25 cellular contexts compared by ENCODE assay signal in the genomic region with DNA sequence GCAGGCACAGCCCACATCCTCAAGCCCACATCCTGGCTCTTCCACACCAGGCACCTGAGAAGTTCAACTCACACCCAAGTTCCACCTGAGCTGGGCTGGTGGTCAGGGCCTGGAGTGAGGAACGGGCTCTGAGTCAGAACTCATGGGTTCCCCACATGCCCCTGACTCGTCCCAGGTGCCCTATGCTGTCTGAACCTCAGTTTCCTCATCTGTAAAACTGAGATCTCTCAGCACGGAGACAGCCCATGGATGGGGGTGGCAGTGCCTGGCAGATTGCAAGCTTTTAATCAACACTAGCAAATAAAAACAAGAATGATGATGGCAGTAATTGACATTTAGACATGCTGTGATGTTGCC.
DNase-seq lines count a peak whose midpoint lies in the region; ATAC-seq, FAIRE-seq and TF ChIP-seq lines count a peak whose summit lies in the region.
"Had no signal": no experiment of that assay in that cellular context is flagged by ENCODE, and none has a peak within 500 bp of the region (broad histone marks: within the 10 kb centered on the region; RNA-seq: fewer than 3 reads in every experiment).

No MANE protein-coding gene starts in this region.

- H3K4me3 ChIP-seq in heart left ventricle: no peak overlapping the region
- no peak overlapping the region for H3K4me3 ChIP-seq in kidney (ENCODE audit: low read length in 2 of 2)
- no peak overlapping the region for H3K4me3 ChIP-seq in A673 (ENCODE audit: low read depth, low read length, poor library complexity, severe bottlenecking)
- H3K4me3 ChIP-seq: SJCRH30 had no signal

- no TSS peak for BruUV-seq in A673 (replicated peaks; lab: Mats Ljungman, UMichigan)

- POLR2A ChIA-PET in A673 (lab: Charles Lee; ENCODE audit: low non-redundant PET): no interaction called here

- ATAC-seq in heart left ventricle: no peak
- ATAC-seq: HCT116, Panc1 had no signal

- intact Hi-C loops in cardiac septum (cut with DNase I): no loop called here
- intact Hi-C loops in heart left ventricle (cut with DNase I): no loop called here
- intact Hi-C loops in kidney (cut with DNase I): no loop called here
- intact Hi-C loops in A673 (cut with micrococcal nuclease; ENCODE audit: unreplicated experiment): no loop called here

- no peak for TF ChIP-seq POLR2A in heart left ventricle (IDR thresholded peaks at IDR 0.05)

- no peak overlapping the region for H3K9ac ChIP-seq in kidney (ENCODE audit: low read length in 2 of 2)
- H3K9ac ChIP-seq: KMS-11 had no signal

- H3K27me3 ChIP-seq in heart left ventricle (no peaks in the 10 kb centered on the region), A673 (replicated peaks; ENCODE audit: insufficient read depth, low read depth, low read length, poor library complexity) (no peaks in the 10 kb centered on the region)
- H3K27me3 ChIP-seq: SJCRH30 had no signal

- DNase-seq in cardiac septum (ENCODE audit: low spot score) (peak; percentile 69), heart left ventricle (no peak), kidney (no peak), substantia nigra (lab: John Stamatoyannopoulos, UW) (no peak), DMS53 treated with DMSO at 0.1 percent for 48 hours (lab: John Stamatoyannopoulos, UW; ENCODE audit: unreplicated experiment) (no peak), T1000 (lab: John Stamatoyannopoulos, UW) (no peak), A673 (ENCODE audit: low spot score) (no peak)
- DNase-seq: Calu3; CD8-positive, alpha-beta memory T cell; DMS153; EL; GF-D8; NCI-H1105; NCI-H146; NCI-H2029; NCI-H226; NCI-H524 treated with DMSO at 0.1 percent for 48 hours; NCI-H82; SJCRH30 had no signal

- FAIRE-seq in kidney (lab: Jason Lieb, UNC): no peak
- FAIRE-seq: H1, HTR-8/SVneo had no signal

- CTCF ChIA-PET in A673 (lab: Charles Lee): no interaction called here

- no peak for TF ChIP-seq CTCF in heart left ventricle (IDR thresholded peaks at IDR 0.05)
- TF ChIP-seq CTCF in kidney (IDR thresholded peaks at IDR 0.05; ENCODE audit: borderline replicate concordance, extremely low read depth, insufficient read depth): no peak
- TF ChIP-seq CTCF in A673 (conservative IDR thresholded peaks at IDR 0.05; ENCODE audit: low read depth, low read length): no peak

- H3K4me1 ChIP-seq in heart left ventricle: no peaks in the 10 kb centered on the region
- peaks cover 6 to 7% of the 10 kb centered on the region in 2 donors for H3K4me1 ChIP-seq in kidney (ENCODE audit: control insufficient read depth in 1 of 2, insufficient read depth in 1 of 2, low read depth in 1 of 2, low read length in 2 of 2)
- H3K4me1 ChIP-seq in A673 (ENCODE audit: insufficient read depth, low read length, poor library complexity, severe bottlenecking): no peaks in the 10 kb centered on the region
- H3K4me1 ChIP-seq: SJCRH30 had no signal

- H3K27ac ChIP-seq in heart left ventricle: no peak overlapping the region
- H3K27ac ChIP-seq in kidney (ENCODE audit: low read depth in 2 of 2, low read length in 2 of 2): peak overlapping the region; percentile 55 to 61
- peak overlapping the region; percentile 69 for H3K27ac ChIP-seq in substantia nigra (ENCODE audit: low read depth, low read length, poor library complexity, severe bottlenecking)
- no peak overlapping the region for H3K27ac ChIP-seq in A673 (ENCODE audit: low read depth, low read length, poor library complexity, severe bottlenecking)
- H3K27ac ChIP-seq: C4-2B, KMS-11, SJCRH30 had no signal

- H3K36me3 ChIP-seq in heart left ventricle (no peaks in the 10 kb centered on the region), kidney (ENCODE audit: control insufficient read depth in 1 of 2, insufficient read depth in 2 of 2, low read length in 2 of 2) (no peaks in the 10 kb centered on the region), A673 (ENCODE audit: insufficient read depth, low read length, poor library complexity, severe bottlenecking) (no peaks in the 10 kb centered on the region)
- H3K36me3 ChIP-seq: SJCRH30 had no signal

- H3K9me3 ChIP-seq in heart left ventricle (peaks cover 0 to 24% (median 14%) of the 10 kb centered on the region in 12 donors), kidney (ENCODE audit: control insufficient read depth in 1 of 2, low read length in 2 of 2) (peaks cover 0 to 10% of the 10 kb centered on the region in 2 donors), A673 (ENCODE audit: low read depth, low read length, poor library complexity, severe bottlenecking) (no peaks in the 10 kb centered on the region)
- H3K9me3 ChIP-seq: SJCRH30 had no signal

- 87 to 96% (median 91%) methylated on average over 3 of the region's 3 CpGs for WGBS in heart left ventricle, 4 donors

Comparison
In these comparisons a context has a peak if more than half of its experiments do, and no peak if none do; other contexts are left out.
1. H3K27ac ChIP-seq: peak in kidney (2 of 2) and substantia nigra (single experiment); none in heart left ventricle (0 of 12) and A673 (single experiment).